12 cellular contexts compared by ENCODE assay signal in the genomic region with DNA sequence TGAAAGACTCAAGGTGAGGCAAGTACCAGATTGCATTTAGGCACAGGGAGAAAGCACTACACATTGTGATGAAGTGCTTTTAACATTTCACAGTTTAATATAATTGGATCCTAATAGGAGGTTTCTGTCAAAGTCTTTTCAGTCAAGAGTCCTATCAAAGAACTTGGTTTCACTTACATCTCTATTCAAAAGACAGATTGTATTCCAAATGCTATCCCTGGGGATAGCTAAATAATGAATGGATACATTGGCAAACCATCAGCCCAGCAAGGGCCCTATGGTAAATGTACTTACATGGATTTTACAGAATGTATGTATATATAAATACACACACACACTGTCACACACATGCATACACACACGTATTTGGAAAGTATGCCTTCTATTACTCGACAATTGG.
"Had no signal": no experiment of that assay in that cellular context is flagged by ENCODE, and none has a peak within 500 bp of the region (broad histone marks: within the 10 kb centered on the region; RNA-seq: fewer than 3 reads in every experiment).

No MANE protein-coding gene starts in this region.

- H3K27ac Mint-ChIP-seq: activated CD4-positive, alpha-beta memory T cell treated with anti-CD3 and anti-CD28 coated beads, Interleukin-2, amount 10 ng/mL, durations not matched to agents 7 days and 5 days; activated T-cell treated with anti-CD3 and anti-CD28 coated beads, Interleukin-2, amount 50 U/mL, for 24 hours; endodermal cell; stimulated activated memory B cell treated with anti-CD40 and anti-IgM and Interleukin-4, amounts not matched to agents 10 μg/mL and 1 μg/mL and 100 μg/mL, for 72 hours had no signal

- H3K36me3 Mint-ChIP-seq: stimulated activated memory B cell treated with anti-CD40 and anti-IgM and Interleukin-4, amounts not matched to agents 10 μg/mL and 1 μg/mL and 100 μg/mL, for 72 hours had no signal

- H3K27me3 Mint-ChIP-seq: activated CD4-positive, alpha-beta memory T cell treated with anti-CD3 and anti-CD28 coated beads, Interleukin-2, amount 10 ng/mL, durations not matched to agents 7 days and 5 days; activated T-cell treated with anti-CD3 and anti-CD28 coated beads, Interleukin-2, amount 50 U/mL, for 24 hours; stimulated activated memory B cell treated with anti-CD40 and anti-IgM and Interleukin-4, amounts not matched to agents 10 μg/mL and 1 μg/mL and 100 μg/mL, for 72 hours had no signal

- H3K9me3 Mint-ChIP-seq: endodermal cell had no signal

- H3K4me3 Mint-ChIP-seq: activated CD4-positive, alpha-beta memory T cell treated with anti-CD3 and anti-CD28 coated beads, Interleukin-2, amount 10 ng/mL, durations not matched to agents 7 days and 5 days; activated T-cell treated with anti-CD3 and anti-CD28 coated beads, Interleukin-2, amount 50 U/mL, for 24 hours; endodermal cell; stimulated activated memory B cell treated with anti-CD40 and anti-IgM and Interleukin-4, amounts not matched to agents 10 μg/mL and 1 μg/mL and 100 μg/mL, for 72 hours had no signal

- DNase-seq: activated CD4-positive, alpha-beta memory T cell treated with anti-CD3 and anti-CD28 coated beads, Interleukin-2, amount 10 ng/mL, durations not matched to agents 7 days and 5 days; activated CD4-positive, alpha-beta T cell treated with anti-CD3 and anti-CD28 coated beads for 4 hours; activated effector memory CD4-positive, alpha-beta T cell treated with Interleukin-2 at 50 U/mL for 16 hours; activated naive CD4-positive, alpha-beta T cell treated with anti-CD3 and anti-CD28 coated beads, Interleukin-2, amount 50 U/mL, for 16 hours; activated T-cell treated with anti-CD3 and anti-CD28 coated beads, Interleukin-2, amount 50 U/mL, for 24 hours; dorsolateral prefrontal cortex; endodermal cell; gastrocnemius medialis; heart right ventricle; midbrain; thyroid gland had no signal

- H3K4me1 Mint-ChIP-seq: activated CD4-positive, alpha-beta memory T cell treated with anti-CD3 and anti-CD28 coated beads, Interleukin-2, amount 10 ng/mL, durations not matched to agents 7 days and 5 days; stimulated activated memory B cell treated with anti-CD40 and anti-IgM and Interleukin-4, amounts not matched to agents 10 μg/mL and 1 μg/mL and 100 μg/mL, for 72 hours had no signal
